9 cellular contexts compared by ENCODE assay signal in the genomic region with DNA sequence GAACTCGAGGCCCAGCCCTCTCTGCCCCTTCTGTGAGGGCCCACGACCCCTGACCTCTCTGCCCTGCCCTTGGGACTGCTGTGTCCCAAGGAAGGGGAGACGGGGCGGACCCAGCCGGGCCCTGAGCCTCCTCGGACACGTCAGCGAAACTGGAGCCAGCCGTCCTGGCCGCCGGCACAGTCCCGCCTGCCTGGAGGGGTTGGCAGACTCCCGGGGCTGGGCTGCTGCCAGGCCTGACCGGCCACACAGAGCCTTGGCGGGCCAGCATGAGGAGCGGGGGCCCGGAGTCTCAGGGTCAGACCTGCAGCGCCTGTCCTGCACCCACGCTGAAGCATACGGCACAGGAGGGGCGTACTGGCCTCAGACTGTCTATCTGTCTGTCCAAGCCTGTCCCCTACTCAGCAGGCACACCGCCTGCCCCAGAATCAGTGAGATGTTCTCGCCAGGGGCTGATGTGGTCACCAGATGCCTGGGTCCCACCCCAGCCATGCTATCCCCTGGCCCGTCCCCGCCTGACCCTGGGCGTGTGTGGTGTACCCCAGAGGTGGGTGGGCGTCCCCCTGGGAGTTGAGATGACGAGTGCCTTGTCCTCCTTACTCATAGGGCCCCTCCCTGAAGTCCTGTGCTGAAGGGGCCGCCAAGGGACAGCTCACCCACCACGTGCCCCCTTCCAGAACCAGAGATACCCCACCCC. TPM values are rescaled to one million over a fixed set of nuclear protein-coding genes. Genes with fewer than 3 reads are reported as not detected.
DNase-seq lines count a peak whose midpoint lies in the region; ATAC-seq and TF ChIP-seq lines count a peak whose summit lies in the region.
"Had no signal": no experiment of that assay in that cellular context is flagged by ENCODE, and none has a peak within 500 bp of the region (broad histone marks: within the 10 kb centered on the region; RNA-seq: fewer than 3 reads in every experiment).

No MANE protein-coding gene starts in this region.

- TF ChIP-seq EP300 in transverse colon (IDR thresholded peaks at IDR 0.05; ENCODE audit: low read depth): no peak

- no peak for ATAC-seq in natural killer cell
- no peak for ATAC-seq in GM19351 (IDR thresholded peaks at IDR 0.05; ENCODE audit: unreplicated experiment)

- no peak for DNase-seq in NT2/D1 (ENCODE audit: low read depth, low spot score)
- no peak for DNase-seq in epithelial cell of prostate (ENCODE audit: low read depth, low spot score)
- no peak for DNase-seq in mesothelial cell of epicardium (ENCODE audit: low spot score in 2 of 2, unreplicated experiment in 2 of 2)
- DNase-seq in transverse colon: peak; percentile 76
- DNase-seq in natural killer cell: no peak
- no peak for DNase-seq in stimulated activated CD4-positive, alpha-beta T cell treated with anti-CD3 and anti-CD28 coated beads, Interleukin-4, amount 100 ng/mL, for 24 hours
- no peak for DNase-seq in H4 (ENCODE audit: low spot score)
- DNase-seq: NCI-H1048 had no signal

- H3K27me3 Mint-ChIP-seq in mesothelial cell of epicardium (ENCODE audit: low read depth): no peaks in the 10 kb centered on the region
- no peaks in the 10 kb centered on the region for H3K27me3 Mint-ChIP-seq in natural killer cell (ENCODE audit: low read depth in 2 of 2)

- H3K9me3 Mint-ChIP-seq in mesothelial cell of epicardium (no peaks in the 10 kb centered on the region), natural killer cell (no peaks in the 10 kb centered on the region)

- TF ChIP-seq CTCF in mesothelial cell of epicardium (IDR thresholded peaks at IDR 0.05; ENCODE audit: unreplicated experiment) (no peak), transverse colon (IDR thresholded peaks at IDR 0.05) (no peak), natural killer cell (IDR thresholded peaks at IDR 0.05) (no peak)

- H3K9me3 ChIP-seq in NT2/D1 (ENCODE audit: insufficient read depth, low read length): no peaks in the 10 kb centered on the region
- no peaks in the 10 kb centered on the region for H3K9me3 ChIP-seq in transverse colon

- H3K27ac ChIP-seq in epithelial cell of prostate: peak overlapping the region; percentile 82
- H3K27ac ChIP-seq in transverse colon: peak overlapping the region; percentile 78 to 92 (median 83)

- in situ Hi-C loops in transverse colon (cut with MboI; ENCODE audit: low pct_ligation_motif_present in 1 of 4, low pct_unique_long_range_greater_than_20kb in 1 of 4, low sequenced_read_pairs in 3 of 4): no loop called here

- no peaks in the 10 kb centered on the region for H3K27me3 ChIP-seq in NT2/D1 (ENCODE audit: insufficient read depth, insufficient read length)
- H3K27me3 ChIP-seq in transverse colon: no peaks in the 10 kb centered on the region

- H3K36me3 Mint-ChIP-seq in mesothelial cell of epicardium: no peaks in the 10 kb centered on the region
- H3K36me3 Mint-ChIP-seq in natural killer cell: no peaks in the 10 kb centered on the region

- H3K36me3 ChIP-seq in NT2/D1 (ENCODE audit: insufficient read depth, insufficient read length, low read length): peaks cover 34% of the 10 kb centered on the region
- H3K36me3 ChIP-seq in transverse colon: no peaks in the 10 kb centered on the region

- no peak for TF ChIP-seq POLR2A in transverse colon (IDR thresholded peaks at IDR 0.05)

- H3K27ac Mint-ChIP-seq in mesothelial cell of epicardium (peak overlapping the region; percentile 87), natural killer cell (peak overlapping the region in 1 of 2 donors; percentile 56)

- H3K9ac ChIP-seq in NT2/D1 (ENCODE audit: insufficient read length, low read depth): peak overlapping the region; percentile 61

- H3K4me3 ChIP-seq in NT2/D1 (ENCODE audit: insufficient read length, low read depth): no peak overlapping the region
- H3K4me3 ChIP-seq in transverse colon: no peak overlapping the region

- peaks cover 45% of the 10 kb centered on the region for H3K4me1 Mint-ChIP-seq in mesothelial cell of epicardium
- H3K4me1 Mint-ChIP-seq in natural killer cell: peaks cover 0 to 31% of the 10 kb centered on the region in 2 donors

- WGBS in transverse colon (ENCODE audit: low coverage in 1 of 2), 2 donors: 82% methylated on average over 16 of the region's 30 CpGs; no CpG with 5 or more reads in 1 of the 2 donors

- intact Hi-C loops in transverse colon (cut with DNase I; ENCODE audit: low total_unique reads) (no loop called here), natural killer cell (cut with micrococcal nuclease) (no loop called here)

- H3K4me3 Mint-ChIP-seq in mesothelial cell of epicardium (no peak overlapping the region), natural killer cell (no peak overlapping the region)

- H3K4me1 ChIP-seq in NT2/D1 (ENCODE audit: insufficient read depth, insufficient read length) (peaks cover 60% of the 10 kb centered on the region), transverse colon (peaks cover 27 to 68% (median 51%) of the 10 kb centered on the region in 4 donors)

RNA-seq across cellular contexts. Expression of a gene that starts 4.6 kb away (rescaled TPM):
- total RNA-seq in mesothelial cell of epicardium (36.7 to 37.6 TPM (median 37.5 TPM) in 3 replicates), transverse colon (10 to 100 TPM in 2 of 4 donors, 1 to 10 TPM in 2; 3.4 to 18.7 (median 9.0) TPM), natural killer cell (under 1 TPM; 0.35 to 0.93 (median 0.78) TPM)
- 22.8 and 32.2 TPM in 2 replicates for total RNA-seq in H4 (2014; rRNA removed; shearing (Covaris generic))

RNA-seq across cellular contexts. Expression of a gene that starts 25.2 kb away (rescaled TPM):
- total RNA-seq in mesothelial cell of epicardium (31.8 to 35.6 TPM (median 33.6 TPM) in 3 replicates), transverse colon (10 to 100 TPM; 26.5 to 40.5 (median 29.2) TPM), natural killer cell (10 to 100 TPM; 29.4 to 42.7 (median 39.0) TPM)
- 32.1 and 46.7 TPM in 2 replicates for total RNA-seq in H4 (2014; rRNA removed; shearing (Covaris generic))

RNA-seq across cellular contexts. Expression of a gene that starts 40.1 kb away (rescaled TPM):
- total RNA-seq in mesothelial cell of epicardium: 32.9 to 35.1 TPM (median 34.1 TPM) in 3 replicates
- total RNA-seq in transverse colon: 100 to 1,000 TPM in 1 of 4 donors, 10 to 100 TPM in 3; 46.8 to 330 (median 58.1) TPM
- total RNA-seq in natural killer cell: 100 to 1,000 TPM; 335 to 425 (median 415) TPM
- 8.9 and 10.6 TPM in 2 replicates for total RNA-seq in H4 (2014; rRNA removed; shearing (Covaris generic))

RNA-seq across cellular contexts. Expression of a gene that starts 49.4 kb away (rescaled TPM):
- total RNA-seq in mesothelial cell of epicardium (34.7 to 37.7 TPM (median 35.3 TPM) in 3 replicates), transverse colon (100 to 1,000 TPM in 1 of 4 donors, 10 to 100 TPM in 3; 49.0 to 126 (median 75.5) TPM), natural killer cell (10 to 100 TPM; 22.1 to 34.2 (median 27.2) TPM)
- total RNA-seq in H4 (2014; rRNA removed; shearing (Covaris generic)): 48.3 and 48.4 TPM in 2 replicates
